8 cellular contexts compared by ENCODE assay signal in the genomic region with DNA sequence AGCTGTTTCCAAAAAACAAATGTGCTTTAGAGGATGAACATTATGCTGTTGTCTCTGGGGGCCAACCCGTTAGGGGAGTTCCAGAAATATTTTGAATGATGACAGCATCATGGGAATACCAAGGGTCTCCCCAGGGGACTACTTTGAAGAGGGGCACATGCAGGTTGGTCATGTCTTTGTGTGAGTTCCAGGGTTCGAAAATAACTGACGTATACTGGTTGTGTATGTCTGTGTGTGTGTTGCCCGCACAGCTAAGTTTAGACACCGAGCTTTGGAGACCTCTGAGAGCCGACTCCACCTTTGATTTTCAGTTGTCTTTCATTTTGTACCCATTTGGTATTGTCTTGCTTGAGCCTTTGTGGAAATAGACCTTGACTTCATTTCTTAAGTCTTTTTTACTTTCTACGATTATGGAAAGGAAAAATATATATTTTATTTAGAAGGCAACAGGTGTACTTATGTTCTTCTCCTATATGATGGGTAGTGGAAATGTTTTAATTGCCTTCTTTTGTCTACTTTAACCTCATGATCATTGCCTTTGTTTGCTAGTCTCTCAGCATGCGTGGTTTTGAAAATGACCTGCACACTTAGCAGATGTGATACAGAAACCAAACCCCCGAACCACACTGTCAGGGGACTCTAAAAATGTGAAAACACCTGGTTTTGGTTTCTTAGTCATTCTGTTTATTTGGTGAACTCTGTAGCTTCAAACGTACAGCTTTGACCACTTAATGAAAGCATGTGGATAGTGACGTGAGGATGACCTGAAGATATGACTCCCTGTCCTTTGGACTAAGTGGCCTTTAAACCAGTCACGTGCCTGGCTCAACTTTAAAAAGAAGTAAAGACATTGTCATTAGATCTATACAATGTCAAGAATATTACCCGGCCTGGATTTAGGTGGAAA. TPM values are rescaled to one million over a fixed set of nuclear protein-coding genes. Genes with fewer than 3 reads are reported as not detected.
A peak's percentile ranks its signal among the peaks of the same experiment; 100 is the strongest.
DNase-seq lines count a peak whose midpoint lies in the region; ATAC-seq and TF ChIP-seq lines count a peak whose summit lies in the region.

No MANE protein-coding gene starts in this region.

- H3K36me3 Mint-ChIP-seq in brain (peaks cover 15% of the 10 kb centered on the region), type B pancreatic cell (peaks cover 8% of the 10 kb centered on the region)

- H3K36me3 ChIP-seq in WERI-Rb-1: no peaks in the 10 kb centered on the region

- peak overlapping the region in 4 of 5 experiments; percentile 21 to 77 (median 62) for H3K27ac Mint-ChIP-seq in brain
- H3K27ac Mint-ChIP-seq in type B pancreatic cell: no peak overlapping the region

- H3K4me3 ChIP-seq in GM08714 (ENCODE audit: low read length): peak overlapping the region; percentile 46; the same call in 1 of the 2 replicates
- no peak overlapping the region for H3K4me3 ChIP-seq in WERI-Rb-1 (ENCODE audit: low read depth, low read length)

- H3K4me1 Mint-ChIP-seq in brain: peaks cover 88% of the 10 kb centered on the region
- H3K4me1 Mint-ChIP-seq in type B pancreatic cell (ENCODE audit: unreplicated experiment): peaks cover 54% of the 10 kb centered on the region

- no peaks in the 10 kb centered on the region for H3K27me3 ChIP-seq in WERI-Rb-1 (ENCODE audit: insufficient read depth, low read depth, severe bottlenecking)

- DNase-seq in type B pancreatic cell (ENCODE audit: extremely low spot score, unreplicated experiment) (no peak), WERI-Rb-1 (no peak), NCI-H446 (lab: John Stamatoyannopoulos, UW) (no peak), SW 1271 (lab: John Stamatoyannopoulos, UW) (no peak)

- peak; percentile 76 for ATAC-seq in GM19463 (IDR thresholded peaks at IDR 0.05; ENCODE audit: unreplicated experiment)
- ATAC-seq in HG03378 (IDR thresholded peaks at IDR 0.05; ENCODE audit: unreplicated experiment): peak; percentile 87

- H3K9me3 Mint-ChIP-seq in brain (peaks cover 0 to 3% (median 0%) of the 10 kb centered on the region in 5 experiments), type B pancreatic cell (peaks cover 5% of the 10 kb centered on the region)

- H3K4me3 Mint-ChIP-seq in brain (no peak overlapping the region), type B pancreatic cell (no peak overlapping the region)

- peaks cover 5% of the 10 kb centered on the region for H3K27me3 Mint-ChIP-seq in brain
- H3K27me3 Mint-ChIP-seq in type B pancreatic cell: peaks cover 29% of the 10 kb centered on the region

- TF ChIP-seq CTCF in brain (conservative IDR thresholded peaks at IDR 0.05) (no peak), type B pancreatic cell (conservative IDR thresholded peaks at IDR 0.05) (no peak), WERI-Rb-1 (IDR thresholded peaks at IDR 0.05; ENCODE audit: low read depth, low read length) (no peak)

- no peak overlapping the region for H3K27ac ChIP-seq in WERI-Rb-1

- H3K9me3 ChIP-seq in WERI-Rb-1 (ENCODE audit: severe bottlenecking): no peaks in the 10 kb centered on the region

RNA-seq across cellular contexts. Expression of a gene that starts 56.5 kb away (rescaled TPM):
- 25.3 TPM for polyA plus RNA-seq in brain (ENCODE audit: insufficient read depth, low read depth, low replicate concordance)
- 39.9 and 66.3 TPM in 2 replicates for total RNA-seq in type B pancreatic cell (ENCODE audit: low replicate concordance)
